ENCODE assay signal across 19 cellular contexts in the genomic region with DNA sequence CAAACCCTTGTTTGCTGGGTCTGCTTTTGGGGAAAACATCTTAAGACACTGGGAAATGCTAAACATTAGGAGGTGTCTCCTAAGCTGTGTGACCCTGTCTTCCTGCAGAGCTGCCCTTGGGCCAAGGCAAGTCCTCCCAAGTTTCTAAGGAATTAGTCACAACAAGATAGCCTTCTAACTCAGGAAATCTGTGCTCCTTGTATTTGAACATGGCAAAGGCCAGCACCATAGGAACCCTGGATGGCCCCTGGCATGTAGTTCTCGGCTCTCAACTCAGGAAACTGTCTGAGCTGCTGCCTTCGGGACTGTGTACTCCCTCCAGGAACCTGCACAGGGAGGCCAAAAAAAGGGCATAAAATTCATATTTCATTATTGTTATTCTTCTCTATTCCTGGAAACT. TPM values are rescaled to one million over a fixed set of nuclear protein-coding genes. Genes with fewer than 3 reads are reported as not detected.
DNase-seq lines count a peak whose midpoint lies in the region; ATAC-seq and TF ChIP-seq lines count a peak whose summit lies in the region.
"Had no signal": no experiment of that assay in that cellular context is flagged by ENCODE, and none has a peak within 500 bp of the region (broad histone marks: within the 10 kb centered on the region; RNA-seq: fewer than 3 reads in every experiment).

No MANE protein-coding gene starts in this region.

- no peak overlapping the region for H3K4me3 ChIP-seq in CD4-positive, CD25-positive, alpha-beta regulatory T cell (ENCODE audit: low read depth, low read length)
- no peak overlapping the region for H3K4me3 ChIP-seq in epithelial cell of esophagus (ENCODE audit: low read length)

- TF ChIP-seq CTCF in epithelial cell of esophagus (IDR thresholded peaks at IDR 0.05; ENCODE audit: insufficient read depth, low read depth, low read length, missing control alignments) = no peak
- TF ChIP-seq CTCF in osteocyte (IDR thresholded peaks at IDR 0.05) = no peak

- no peak for DNase-seq in CD4-positive, CD25-positive, alpha-beta regulatory T cell
- DNase-seq in RPMI7951 (ENCODE audit: low read depth) (peak; percentile 67), epithelial cell of esophagus (ENCODE audit: low read depth) (peak; percentile 51), osteocyte (ENCODE audit: extremely low spot score, unreplicated experiment) (no peak), NCI-H446 (lab: John Stamatoyannopoulos, UW) (no peak)
- no peak for DNase-seq in central memory CD4-positive, alpha-beta T cell
- no peak for DNase-seq in NK-92 treated with Interleukin-12 subunit alpha and Interleukin-12 subunit beta, amount 100 ng/mL, for 24 hours (lab: John Stamatoyannopoulos, UW)
- DNase-seq: activated CD8-positive, alpha-beta memory T cell treated with anti-CD3 and anti-CD28 coated beads, Interleukin-2, amount 10 ng/mL, durations not matched to agents 7 days and 5 days; activated gamma-delta T cell; anterior cingulate cortex; CD8-positive, alpha-beta T cell; glutamatergic neuron; NCI-H2081; NCI-H524; stimulated activated CD4-positive, alpha-beta T cell treated with anti-CD3 and anti-CD28 coated beads, Interleukin-1b, Interleukin-23, amount 100 ng/mL, for 48 hours; stimulated activated naive CD8-positive, alpha-beta T cell treated with anti-CD3 and anti-CD28 coated beads, Interleukin-15, amount 100 ng/mL, for 72 hours; T1000 had no signal

- ATAC-seq in CD4-positive, CD25-positive, alpha-beta regulatory T cell (ENCODE audit: low read depth in 2 of 2) = no peak
- ATAC-seq in GM18870 (IDR thresholded peaks at IDR 0.05; ENCODE audit: unreplicated experiment) = no peak
- ATAC-seq: activated CD8-positive, alpha-beta memory T cell treated with anti-CD3 and anti-CD28 coated beads, Interleukin-2, amount 10 ng/mL, durations not matched to agents 7 days and 5 days; CD8-positive, alpha-beta T cell; stimulated activated naive CD8-positive, alpha-beta T cell treated with anti-CD3 and anti-CD28 coated beads, Interleukin-15, amount 100 ng/mL, for 72 hours had no signal

- no peaks in the 10 kb centered on the region for H3K9me3 Mint-ChIP-seq in CD4-positive, CD25-positive, alpha-beta regulatory T cell
- H3K9me3 Mint-ChIP-seq in osteocyte (ENCODE audit: unreplicated experiment) = no peaks in the 10 kb centered on the region
- H3K9me3 Mint-ChIP-seq: CD8-positive, alpha-beta T cell; memory B cell; stimulated activated naive CD8-positive, alpha-beta T cell treated with anti-CD3 and anti-CD28 coated beads, Interleukin-15, amount 100 ng/mL, for 72 hours had no signal

- H3K4me1 ChIP-seq in CD4-positive, CD25-positive, alpha-beta regulatory T cell (ENCODE audit: control insufficient read depth, insufficient read depth, low read length, poor library complexity, severe bottlenecking) = no peaks in the 10 kb centered on the region

- H3K4me3 Mint-ChIP-seq in CD4-positive, CD25-positive, alpha-beta regulatory T cell = no peak overlapping the region
- no peak overlapping the region for H3K4me3 Mint-ChIP-seq in osteocyte (ENCODE audit: unreplicated experiment)
- H3K4me3 Mint-ChIP-seq: activated CD8-positive, alpha-beta memory T cell treated with anti-CD3 and anti-CD28 coated beads, Interleukin-2, amount 10 ng/mL, durations not matched to agents 7 days and 5 days; CD8-positive, alpha-beta T cell; memory B cell; stimulated activated naive CD8-positive, alpha-beta T cell treated with anti-CD3 and anti-CD28 coated beads, Interleukin-15, amount 100 ng/mL, for 72 hours had no signal

- no peaks in the 10 kb centered on the region for H3K27me3 ChIP-seq in CD4-positive, CD25-positive, alpha-beta regulatory T cell (ENCODE audit: control insufficient read depth, insufficient read depth, low read length)

- no peaks in the 10 kb centered on the region for H3K9me3 ChIP-seq in CD4-positive, CD25-positive, alpha-beta regulatory T cell (ENCODE audit: control insufficient read depth in 2 of 2, low read length in 2 of 2)

- H3K27ac Mint-ChIP-seq in CD4-positive, CD25-positive, alpha-beta regulatory T cell = peak overlapping the region in 2 of 3 donors; percentile 49 to 55
- H3K27ac Mint-ChIP-seq in osteocyte (ENCODE audit: unreplicated experiment) = peak overlapping the region; percentile 89
- H3K27ac Mint-ChIP-seq: activated CD8-positive, alpha-beta memory T cell treated with anti-CD3 and anti-CD28 coated beads, Interleukin-2, amount 10 ng/mL, durations not matched to agents 7 days and 5 days; CD8-positive, alpha-beta T cell; memory B cell had no signal

- peaks cover 3% of the 10 kb centered on the region for H3K36me3 ChIP-seq in CD4-positive, CD25-positive, alpha-beta regulatory T cell (ENCODE audit: control insufficient read depth, insufficient read depth, low read length)

- H3K27me3 Mint-ChIP-seq in CD4-positive, CD25-positive, alpha-beta regulatory T cell = peaks cover 5% of the 10 kb centered on the region
- no peaks in the 10 kb centered on the region for H3K27me3 Mint-ChIP-seq in osteocyte (ENCODE audit: unreplicated experiment)

- H3K27ac ChIP-seq in CD4-positive, CD25-positive, alpha-beta regulatory T cell (ENCODE audit: insufficient read depth, low read length, poor library complexity, severe bottlenecking) = no peak overlapping the region

- no peaks in the 10 kb centered on the region for H3K36me3 Mint-ChIP-seq in CD4-positive, CD25-positive, alpha-beta regulatory T cell
- no peaks in the 10 kb centered on the region for H3K36me3 Mint-ChIP-seq in osteocyte (ENCODE audit: unreplicated experiment)
- H3K36me3 Mint-ChIP-seq: activated CD8-positive, alpha-beta memory T cell treated with anti-CD3 and anti-CD28 coated beads, Interleukin-2, amount 10 ng/mL, durations not matched to agents 7 days and 5 days; CD8-positive, alpha-beta T cell; memory B cell had no signal

- H3K4me1 Mint-ChIP-seq in CD4-positive, CD25-positive, alpha-beta regulatory T cell = peaks cover 2 to 11% (median 7%) of the 10 kb centered on the region in 4 donors
- H3K4me1 Mint-ChIP-seq in osteocyte (ENCODE audit: unreplicated experiment) = peaks cover 73% of the 10 kb centered on the region

RNA-seq across cellular contexts. Expression of gene LTBP2, which starts 37.6 kb away (rescaled TPM):
- total RNA-seq in CD4-positive, CD25-positive, alpha-beta regulatory T cell = 0.54 TPM
- polyA plus RNA-seq in CD4-positive, CD25-positive, alpha-beta regulatory T cell = under 1 TPM; 0.02 to 0.25 (median 0.14) TPM
- total RNA-seq in RPMI7951 (2014; rRNA removed; shearing (Covaris generic)) = 22.8 and 26.0 TPM in 2 replicates
- 377 and 379 TPM in 2 replicates for total RNA-seq in osteocyte

Comparison
In these comparisons a context has a peak if more than half of its experiments do, and no peak if none do; other contexts are left out.
1. DNase-seq: peak in RPMI7951 (single experiment) and epithelial cell of esophagus (single experiment); none in CD4-positive, CD25-positive, alpha-beta regulatory T cell (0 of 3), osteocyte (single experiment), central memory CD4-positive, alpha-beta T cell (single experiment), NCI-H446 (0 of 2) and NK-92 treated with Interleukin-12 subunit alpha and Interleukin-12 subunit beta, amount 100 ng/mL, for 24 hours (single experiment).
2. RNA of gene LTBP2, which starts 37.6 kb away (total RNA-seq): 377 to 379 TPM in osteocyte; 22.8 to 26.0 TPM in RPMI7951 and 0.54 TPM in CD4-positive, CD25-positive, alpha-beta regulatory T cell (single experiment); every median in the first group is over 10 times any median in the second.